ENCODE assay signal across 19 cellular contexts in the genomic region with DNA sequence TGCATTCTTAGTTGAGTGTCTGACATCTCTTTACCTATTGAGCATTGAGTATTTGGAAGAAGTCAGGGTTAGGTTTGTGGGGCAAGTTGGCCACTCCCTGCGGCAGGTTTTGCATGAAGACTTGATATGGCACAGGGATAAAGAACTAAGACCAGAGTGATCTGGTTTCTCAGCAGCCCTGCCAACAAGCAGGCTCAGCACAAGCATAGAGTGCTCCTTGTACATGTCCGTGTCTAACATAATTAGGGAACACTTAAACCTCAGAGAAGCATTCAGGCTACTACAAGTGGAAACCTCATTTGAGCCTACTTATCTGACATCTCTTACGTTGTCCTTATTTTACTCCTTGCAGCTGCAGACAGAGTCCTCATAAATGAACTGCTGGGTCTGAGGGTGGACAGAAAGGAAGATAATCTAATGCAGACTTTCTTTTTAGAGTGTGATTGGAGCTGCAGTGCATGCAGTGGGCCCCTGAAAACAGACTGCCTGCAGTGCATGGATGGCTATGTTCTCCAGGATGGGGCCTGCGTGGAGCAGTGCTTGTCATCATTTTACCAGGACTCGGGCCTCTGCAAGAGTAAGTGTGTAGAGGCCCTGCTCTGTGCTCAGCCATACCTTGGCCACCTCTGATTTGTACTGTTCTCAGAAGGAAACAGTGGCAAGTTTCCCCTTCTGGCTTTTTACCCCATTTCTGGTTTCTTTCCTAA.
DNase-seq lines count a peak whose midpoint lies in the region; ATAC-seq and TF ChIP-seq lines count a peak whose summit lies in the region.
"Had no signal": no experiment of that assay in that cellular context is flagged by ENCODE, and none has a peak within 500 bp of the region (broad histone marks: within the 10 kb centered on the region; RNA-seq: fewer than 3 reads in every experiment).

No MANE protein-coding gene starts in this region.

- H3K36me3 Mint-ChIP-seq in stimulated activated effector memory CD8-positive, alpha-beta T cell treated with anti-CD3 and anti-CD28 coated beads, Interleukin-12 subunit alpha, Interleukin-12 subunit beta, amount 100 ng/mL, for 72 hours: peaks cover 5% of the 10 kb centered on the region
- peaks cover 20% of the 10 kb centered on the region for H3K36me3 Mint-ChIP-seq in endothelial cell (ENCODE audit: low read depth, unreplicated experiment)
- H3K36me3 Mint-ChIP-seq: CD4-positive, alpha-beta memory T cell had no signal

- TF ChIP-seq CTCF in endothelial cell (IDR thresholded peaks at IDR 0.05; ENCODE audit: unreplicated experiment): no peak

- ATAC-seq in esophagus mucosa: peak; percentile 43
- peak; percentile 48 for ATAC-seq in stimulated activated effector memory CD8-positive, alpha-beta T cell treated with anti-CD3 and anti-CD28 coated beads, Interleukin-12 subunit alpha, Interleukin-12 subunit beta, amount 100 ng/mL, for 72 hours
- ATAC-seq: K562 had no signal

- no peak overlapping the region for H3K27ac Mint-ChIP-seq in stimulated activated effector memory CD8-positive, alpha-beta T cell treated with anti-CD3 and anti-CD28 coated beads, Interleukin-12 subunit alpha, Interleukin-12 subunit beta, amount 100 ng/mL, for 72 hours
- no peak overlapping the region for H3K27ac Mint-ChIP-seq in endothelial cell (ENCODE audit: unreplicated experiment)
- H3K27ac Mint-ChIP-seq: CD4-positive, alpha-beta memory T cell had no signal

- peak in 2 of 3 experiments; percentile 24 to 93 for DNase-seq in NCI-H1417 (lab: John Stamatoyannopoulos, UW)
- no peak for DNase-seq in NCI-H1417 treated with DMSO at 0.1 percent for 48 hours (lab: John Stamatoyannopoulos, UW)
- DNase-seq in NCI-H187 treated with DMSO at 0.1 percent for 48 hours (lab: John Stamatoyannopoulos, UW): peak; percentile 77
- no peak for DNase-seq in stimulated activated effector memory CD8-positive, alpha-beta T cell treated with anti-CD3 and anti-CD28 coated beads, Interleukin-12 subunit alpha, Interleukin-12 subunit beta, amount 100 ng/mL, for 72 hours (ENCODE audit: low spot score in 2 of 2)
- no peak for DNase-seq in HuH-7.5 (ENCODE audit: low spot score)
- DNase-seq in endothelial cell (ENCODE audit: low spot score): no peak
- no peak for DNase-seq in HuH-7 (ENCODE audit: low spot score)
- DNase-seq: ACHN; Caco-2; CD4-positive, alpha-beta memory T cell; MG63; NCI-H146; NCI-H2081 treated with DMSO at 0.1 percent for 48 hours; NCI-H2227 treated with DMSO at 0.1 percent for 48 hours; NCI-H510A; NCI-H748 treated with DMSO at 0.1 percent for 48 hours; OCI-M1 had no signal

- H3K27me3 Mint-ChIP-seq in endothelial cell (ENCODE audit: unreplicated experiment): peaks cover 3% of the 10 kb centered on the region

- no peaks in the 10 kb centered on the region for H3K9me3 Mint-ChIP-seq in stimulated activated effector memory CD8-positive, alpha-beta T cell treated with anti-CD3 and anti-CD28 coated beads, Interleukin-12 subunit alpha, Interleukin-12 subunit beta, amount 100 ng/mL, for 72 hours
- no peaks in the 10 kb centered on the region for H3K9me3 Mint-ChIP-seq in endothelial cell (ENCODE audit: unreplicated experiment)

- H3K4me1 Mint-ChIP-seq in stimulated activated effector memory CD8-positive, alpha-beta T cell treated with anti-CD3 and anti-CD28 coated beads, Interleukin-12 subunit alpha, Interleukin-12 subunit beta, amount 100 ng/mL, for 72 hours: no peaks in the 10 kb centered on the region
- peaks cover 20% of the 10 kb centered on the region for H3K4me1 Mint-ChIP-seq in endothelial cell (ENCODE audit: unreplicated experiment)
- H3K4me1 Mint-ChIP-seq: CD4-positive, alpha-beta memory T cell had no signal

- H3K4me3 Mint-ChIP-seq in stimulated activated effector memory CD8-positive, alpha-beta T cell treated with anti-CD3 and anti-CD28 coated beads, Interleukin-12 subunit alpha, Interleukin-12 subunit beta, amount 100 ng/mL, for 72 hours: no peak overlapping the region
- no peak overlapping the region for H3K4me3 Mint-ChIP-seq in endothelial cell (ENCODE audit: unreplicated experiment)
- H3K4me3 Mint-ChIP-seq: CD4-positive, alpha-beta memory T cell had no signal

Comparison
In these comparisons a context has a peak if more than half of its experiments do, and no peak if none do; other contexts are left out.
1. DNase-seq: peak in NCI-H1417 (2 of 3) and NCI-H187 treated with DMSO at 0.1 percent for 48 hours (single experiment); none in NCI-H1417 treated with DMSO at 0.1 percent for 48 hours (single experiment), stimulated activated effector memory CD8-positive, alpha-beta T cell treated with anti-CD3 and anti-CD28 coated beads, Interleukin-12 subunit alpha, Interleukin-12 subunit beta, amount 100 ng/mL, for 72 hours (0 of 2), HuH-7.5 (single experiment), endothelial cell (single experiment) and HuH-7 (single experiment).